22 cellular contexts compared by ENCODE assay signal in genomic region chr14:33017016-33017415, GRCh38.
"Had no signal": no experiment of that assay in that cellular context is flagged by ENCODE, and none has a peak within 500 bp of the region (broad histone marks: within the 10 kb centered on the region; RNA-seq: fewer than 3 reads in every experiment).

No MANE protein-coding gene starts in this region.

- DNase-seq: hippocampal formation; kidney; left colon; left lung; lower lobe of right lung; mammary epithelial cell; mesenchymal stem cell; naive thymus-derived CD4-positive, alpha-beta T cell; ovary; right lobe of liver; small intestine; spleen; stimulated activated CD4-positive, alpha-beta T cell treated with anti-CD3 and anti-CD28 coated beads, Interleukin-4, amount 100 ng/mL, for 24 hours; stimulated activated naive CD4-positive, alpha-beta T cell; tibial artery; upper lobe of right lung had no signal

- H3K9me3 ChIP-seq: left lung, lower lobe of right lung, ovary, right atrium auricular region, right lobe of liver, spleen, suprapubic skin, thoracic aorta, tibial artery, upper lobe of right lung had no signal

- H3K36me3 ChIP-seq: left lung, lower lobe of right lung, ovary, right atrium auricular region, right lobe of liver, spleen, suprapubic skin, thoracic aorta, tibial artery, upper lobe of right lung had no signal

- FAIRE-seq: kidney, small intestine, urothelium cell line had no signal

- ATAC-seq: left colon; left lung; lower lobe of right lung; naive thymus-derived CD4-positive, alpha-beta T cell; natural killer cell treated with Interleukin-12 subunit alpha and Interleukin-12 subunit beta and Interleukin-15 and Interleukin-18, amount 100 ng/mL, for 72 hours; right lobe of liver; stimulated activated effector memory CD8-positive, alpha-beta T cell treated with anti-CD3 and anti-CD28 coated beads, Interleukin-12 subunit alpha, Interleukin-12 subunit beta, amount 100 ng/mL, for 72 hours; upper lobe of right lung had no signal

- H3K4me1 ChIP-seq: left lung, lower lobe of right lung, right atrium auricular region, right lobe of liver, spleen, suprapubic skin, tibial artery, upper lobe of right lung had no signal

- H3K4me3 ChIP-seq: left lung, lower lobe of right lung, ovary, right atrium auricular region, right lobe of liver, spleen, suprapubic skin, thoracic aorta, tibial artery, upper lobe of right lung had no signal

- H3K27me3 ChIP-seq: left lung, ovary, right atrium auricular region, right lobe of liver, spleen, suprapubic skin, tibial artery, upper lobe of right lung had no signal
